ENCODE assay signal across 8 cellular contexts in the genomic region with DNA sequence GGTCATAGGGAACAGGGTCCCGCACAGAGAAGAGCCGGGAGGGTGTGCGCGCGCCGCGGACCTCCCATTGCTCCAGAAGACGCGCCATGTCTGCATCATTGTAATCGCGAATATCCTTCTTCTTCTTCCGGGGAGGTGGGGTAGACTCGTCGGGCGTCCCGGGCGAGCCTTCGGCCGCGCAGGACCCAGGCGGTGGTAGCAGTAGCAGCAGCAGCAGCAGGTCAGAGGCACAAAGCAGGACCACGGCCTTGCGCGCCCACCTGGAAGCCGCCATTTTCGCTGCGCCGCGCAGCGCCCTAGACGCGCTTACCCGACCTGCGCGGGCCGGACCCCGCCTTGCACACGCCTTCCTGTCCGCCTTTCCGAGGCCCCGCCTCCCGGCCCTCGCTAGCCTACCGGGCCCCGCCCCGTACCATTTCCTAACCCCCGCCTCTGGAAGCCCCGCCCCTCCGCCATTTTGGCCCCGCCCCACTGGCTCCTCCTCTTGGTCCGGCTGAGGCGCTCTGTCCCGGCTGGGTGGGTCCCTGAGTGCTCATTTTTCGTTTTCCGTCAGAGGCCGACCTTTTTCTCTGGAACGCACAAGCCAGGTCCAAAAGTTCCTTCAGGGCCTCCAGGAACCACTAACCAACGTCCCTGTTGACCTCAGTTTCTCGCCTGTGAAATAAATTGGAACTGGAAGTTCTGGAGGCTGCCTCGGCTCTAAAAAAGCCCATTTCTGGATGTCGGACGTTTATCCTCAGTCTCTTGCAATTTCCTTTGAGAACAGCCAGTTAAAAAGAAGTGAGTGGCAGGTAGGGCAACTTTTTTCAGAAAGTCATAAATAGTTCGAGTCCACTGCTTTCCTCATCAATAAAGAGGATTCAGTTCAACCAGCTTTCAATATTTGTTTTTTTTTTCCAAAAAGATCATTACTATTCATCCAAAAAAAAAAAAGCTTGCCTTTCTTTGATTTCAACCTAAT. TPM values are rescaled to one million over a fixed set of nuclear protein-coding genes. Genes with fewer than 3 reads are reported as not detected.
DNase-seq lines count a peak whose midpoint lies in the region; ATAC-seq and TF ChIP-seq lines count a peak whose summit lies in the region.

A gene (minus strand): TSS at position 302 of the 961 bp plus-strand sequence. CDS start 28 bp downstream, at position 274.

- H3K36me3 ChIP-seq in mucosa of descending colon (ENCODE audit: low read depth) = no peaks in the 10 kb centered on the region

- intact Hi-C loops in mucosa of descending colon (cut with DNase I, micrococcal nuclease) = no loop called here

- no peaks in the 10 kb centered on the region for H3K9me3 ChIP-seq in mucosa of descending colon

- no peak for TF ChIP-seq RAD21 in Ishikawa (IDR thresholded peaks at IDR 0.05; ENCODE audit: low read depth)

- peak; percentile 53 for DNase-seq in DMS153 treated with DMSO at 0.1 percent for 48 hours (lab: John Stamatoyannopoulos, UW; ENCODE audit: unreplicated experiment)
- DNase-seq in OCI-M2 (lab: John Stamatoyannopoulos, UW; ENCODE audit: unreplicated experiment) = peak; percentile 47
- DNase-seq in activated T-cell treated with anti-CD3 and anti-CD28 coated beads for 4 hours = peak; percentile 99
- DNase-seq in epithelial cell of esophagus (ENCODE audit: low read depth) = peak; percentile 97
- peak; percentile 99 to 100 (median 99) for DNase-seq in mucosa of descending colon
- DNase-seq in stimulated activated CD8-positive, alpha-beta memory T cell treated with anti-CD3 and anti-CD28 coated beads, Interleukin-4, amount 100 ng/mL, for 1 hour (ENCODE audit: low read depth in 2 of 2, low spot score in 1 of 2) = peak; percentile 97 to 98

- H3K4me3 ChIP-seq in epithelial cell of esophagus (ENCODE audit: low read length) = peak within 1 kb of the TSS; percentile 99
- H3K4me3 ChIP-seq in mucosa of descending colon = peak within 1 kb of the TSS; percentile 72

- TF ChIP-seq EP300 in Ishikawa (IDR thresholded peaks at IDR 0.05; ENCODE audit: borderline replicate concordance) = no peak

- ATAC-seq in GM21619 (IDR thresholded peaks at IDR 0.05; ENCODE audit: unreplicated experiment) (peak; percentile 94), mucosa of descending colon (peak; percentile 99)

- H3K4me1 ChIP-seq in mucosa of descending colon (ENCODE audit: low read depth) = peaks cover 6% of the 10 kb centered on the region

- TF ChIP-seq CTCF in epithelial cell of esophagus (IDR thresholded peaks at IDR 0.05; ENCODE audit: insufficient read depth, low read depth, low read length, missing control alignments) = no peak
- no peak for TF ChIP-seq CTCF in mucosa of descending colon (IDR thresholded peaks at IDR 0.05)

TF ChIP-seq in Ishikawa, 13 proteins besides CTCF, POLR2A, EP300 and RAD21:
- TF ChIP-seq YY1 (IDR thresholded peaks at IDR 0.05; ENCODE audit: low read depth) = peak; percentile 97
- TF ChIP-seq TEAD4 (IDR thresholded peaks at IDR 0.05) = no peak
- TF ChIP-seq NFIC (IDR thresholded peaks at IDR 0.05) = no peak
- TF ChIP-seq FOXM1 (IDR thresholded peaks at IDR 0.05; ENCODE audit: borderline replicate concordance, low read depth) = no peak
- TF ChIP-seq TAF1 (IDR thresholded peaks at IDR 0.05; ENCODE audit: low read depth) = peak; percentile 92
- TF ChIP-seq CREB1 (IDR thresholded peaks at IDR 0.05; ENCODE audit: low read depth) = no peak
- no peak; the same call in 1 of the 2 replicates for TF ChIP-seq TCF12 (IDR thresholded peaks at IDR 0.05; ENCODE audit: low read depth)
- TF ChIP-seq, protein P1, sequence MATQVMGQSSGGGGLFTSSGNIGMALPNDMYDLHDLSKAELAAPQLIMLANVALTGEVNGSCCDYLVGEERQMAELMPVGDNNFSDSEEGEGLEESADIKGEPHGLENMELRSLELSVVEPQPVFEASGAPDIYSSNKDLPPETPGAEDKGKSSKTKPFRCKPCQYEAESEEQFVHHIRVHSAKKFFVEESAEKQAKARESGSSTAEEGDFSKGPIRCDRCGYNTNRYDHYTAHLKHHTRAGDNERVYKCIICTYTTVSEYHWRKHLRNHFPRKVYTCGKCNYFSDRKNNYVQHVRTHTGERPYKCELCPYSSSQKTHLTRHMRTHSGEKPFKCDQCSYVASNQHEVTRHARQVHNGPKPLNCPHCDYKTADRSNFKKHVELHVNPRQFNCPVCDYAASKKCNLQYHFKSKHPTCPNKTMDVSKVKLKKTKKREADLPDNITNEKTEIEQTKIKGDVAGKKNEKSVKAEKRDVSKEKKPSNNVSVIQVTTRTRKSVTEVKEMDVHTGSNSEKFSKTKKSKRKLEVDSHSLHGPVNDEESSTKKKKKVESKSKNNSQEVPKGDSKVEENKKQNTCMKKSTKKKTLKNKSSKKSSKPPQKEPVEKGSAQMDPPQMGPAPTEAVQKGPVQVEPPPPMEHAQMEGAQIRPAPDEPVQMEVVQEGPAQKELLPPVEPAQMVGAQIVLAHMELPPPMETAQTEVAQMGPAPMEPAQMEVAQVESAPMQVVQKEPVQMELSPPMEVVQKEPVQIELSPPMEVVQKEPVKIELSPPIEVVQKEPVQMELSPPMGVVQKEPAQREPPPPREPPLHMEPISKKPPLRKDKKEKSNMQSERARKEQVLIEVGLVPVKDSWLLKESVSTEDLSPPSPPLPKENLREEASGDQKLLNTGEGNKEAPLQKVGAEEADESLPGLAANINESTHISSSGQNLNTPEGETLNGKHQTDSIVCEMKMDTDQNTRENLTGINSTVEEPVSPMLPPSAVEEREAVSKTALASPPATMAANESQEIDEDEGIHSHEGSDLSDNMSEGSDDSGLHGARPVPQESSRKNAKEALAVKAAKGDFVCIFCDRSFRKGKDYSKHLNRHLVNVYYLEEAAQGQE (IDR thresholded peaks at IDR 0.05; ENCODE audit: low read depth) = no peak
- TF ChIP-seq CEBPB (IDR thresholded peaks at IDR 0.05) = no peak
- no peak for TF ChIP-seq EGR1 (IDR thresholded peaks at IDR 0.05)
- no peak for TF ChIP-seq ZBTB7A (IDR thresholded peaks at IDR 0.05; ENCODE audit: low read depth)
TF ChIP-seq in Ishikawa: peak in this region for 2.

RNA-seq across cellular contexts. Expression of the gene that starts here (rescaled TPM):
- 10 to 100 TPM; 18.5 to 24.5 (median 21.3) TPM for total RNA-seq in mucosa of descending colon

Comparison
In these comparisons a context has a peak if more than half of its experiments do, and no peak if none do; other contexts are left out.
1. Peak in every context shown above with its lines: DNase-seq, ATAC-seq and H3K4me3 ChIP-seq.
2. DNase-seq: peak in every context shown above with its lines; median percentile 99 in activated T-cell treated with anti-CD3 and anti-CD28 coated beads for 4 hours; 99 in mucosa of descending colon; 98 in stimulated activated CD8-positive, alpha-beta memory T cell treated with anti-CD3 and anti-CD28 coated beads, Interleukin-4, amount 100 ng/mL, for 1 hour; 97 in epithelial cell of esophagus; 53 in DMS153 treated with DMSO at 0.1 percent for 48 hours; 47 in OCI-M2.